In the genomic region with DNA sequence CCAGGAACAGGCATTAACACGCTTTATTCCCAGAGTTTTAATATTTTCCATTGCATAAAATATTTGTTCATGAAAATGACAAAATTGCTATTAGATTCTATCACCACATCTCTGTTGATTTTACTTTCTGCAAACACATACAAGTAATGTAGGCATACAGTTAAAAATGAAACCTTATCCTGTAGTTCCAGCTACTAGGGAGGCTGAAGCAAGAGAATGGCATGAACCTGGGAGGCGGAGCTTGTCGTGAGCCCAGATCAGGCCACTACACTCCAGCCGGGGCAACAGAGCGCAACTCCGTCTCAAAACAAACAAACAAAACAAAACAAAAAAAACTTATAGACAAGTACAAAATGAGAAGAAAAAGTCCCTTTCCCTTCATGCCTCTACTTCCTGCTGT, we compare ENCODE assay signal across 7 cellular contexts. TPM values are rescaled to one million over a fixed set of nuclear protein-coding genes. Genes with fewer than 3 reads are reported as not detected.
DNase-seq lines count a peak whose midpoint lies in the region; ATAC-seq and TF ChIP-seq lines count a peak whose summit lies in the region.
"Not testable (repeated sequence)": the region's sequence is repeated elsewhere in the genome, so short reads cannot be mapped to it uniquely, and the experiment has no call there.
"Had no signal": no experiment of that assay in that cellular context is flagged by ENCODE, and none has a peak within 500 bp of the region (broad histone marks: within the 10 kb centered on the region; RNA-seq: fewer than 3 reads in every experiment).

No MANE protein-coding gene starts in this region.

- not testable (repeated sequence) for TF ChIP-seq POLR2A in IMR-90 (IDR thresholded peaks at IDR 0.05; ENCODE audit: low read depth, low read length); right lobe of liver (IDR thresholded peaks at IDR 0.05)

- in situ Hi-C loops in IMR-90 (cut with MboI; ENCODE audit: low sequenced_read_pairs): not testable (repeated sequence)

- H4K20me1 ChIP-seq in IMR-90 (ENCODE audit: insufficient read depth, low read length): not testable (repeated sequence)

- not testable (repeated sequence) for H3K79me1 ChIP-seq in IMR-90 (ENCODE audit: low read depth in 1 of 2, low read length in 2 of 2)

- TF ChIP-seq CTCF in IMR-90 (conservative IDR thresholded peaks at IDR 0.05; ENCODE audit: low read depth, low read length); RWPE2 (IDR thresholded peaks at IDR 0.05; ENCODE audit: poor library complexity, severe bottlenecking); right lobe of liver (IDR thresholded peaks at IDR 0.05); upper lobe of right lung (IDR thresholded peaks at IDR 0.05): not testable (repeated sequence)

- H4K91ac ChIP-seq in IMR-90 (ENCODE audit: insufficient read depth, low read depth, low read length): not testable (repeated sequence)

- not testable (repeated sequence) for TF ChIP-seq RAD21 in IMR-90 (IDR thresholded peaks at IDR 0.05; ENCODE audit: low read length)

- not testable (repeated sequence) for H2BK20ac ChIP-seq in IMR-90 (ENCODE audit: low read depth, low read length)

- not testable (repeated sequence) for H3K9me3 ChIP-seq in IMR-90 (ENCODE audit: control insufficient read depth, insufficient read depth, low read length); RWPE2 (ENCODE audit: severe bottlenecking); right lobe of liver; upper lobe of right lung

- H3K56ac ChIP-seq in IMR-90 (ENCODE audit: extremely low read depth, insufficient read depth, low read length): not testable (repeated sequence)

- H3K27ac ChIP-seq in IMR-90 (ENCODE audit: insufficient read depth, low read length); RWPE2 (ENCODE audit: poor library complexity, severe bottlenecking); right lobe of liver; upper lobe of right lung: not testable (repeated sequence)

- H3K4me2 ChIP-seq in IMR-90 (ENCODE audit: low read depth, low read length): not testable (repeated sequence)

- not testable (repeated sequence) for H2AK9ac ChIP-seq in IMR-90 (replicated peaks; ENCODE audit: low read depth, low read length, poor library complexity)

- not testable (repeated sequence) for H4K5ac ChIP-seq in IMR-90 (ENCODE audit: low read depth, low read length)

- H3K18ac ChIP-seq in IMR-90 (ENCODE audit: low read depth, low read length): not testable (repeated sequence)

- not testable (repeated sequence) for H2BK15ac ChIP-seq in IMR-90 (ENCODE audit: low read depth, low read length)

- dilution Hi-C loops in IMR-90 (cut with HindIII; ENCODE audit: low sequenced_read_pairs, unreplicated experiment): not testable (repeated sequence)

- POLR2A ChIA-PET in IMR-90 (lab: Charles Lee; ENCODE audit: unreplicated experiment): not testable (repeated sequence)

- no CpG with 5 or more reads among the region's 6 CpGs for WGBS in IMR-90 (ENCODE audit: extremely low coverage in 2 of 2, insufficient read length in 1 of 2), 2 experiments
- no CpG with 5 or more reads among the region's 6 CpGs for WGBS in right lobe of liver (ENCODE audit: insufficient coverage, low coverage, low lambda C conversion rate, missing lambda C conversion rate)

- H3K23ac ChIP-seq in IMR-90 (ENCODE audit: low read depth, low read length): not testable (repeated sequence)

- not testable (repeated sequence) for H2BK5ac ChIP-seq in IMR-90 (ENCODE audit: low read depth, low read length, poor library complexity, severe bottlenecking)

- H3K14ac ChIP-seq in IMR-90 (replicated peaks; ENCODE audit: low read depth, low read length): not testable (repeated sequence)

- H3K27me3 ChIP-seq in IMR-90 (ENCODE audit: control insufficient read depth, insufficient read depth, low read length); RWPE2 (ENCODE audit: insufficient read depth, poor library complexity, severe bottlenecking); right lobe of liver; upper lobe of right lung: not testable (repeated sequence)

- intact Hi-C loops in IMR-90 (cut with micrococcal nuclease); right lobe of liver (cut with DNase I); upper lobe of right lung (cut with DNase I): not testable (repeated sequence)

- H3K9me1 ChIP-seq in IMR-90 (ENCODE audit: insufficient read depth, low read length): not testable (repeated sequence)

- DNase-seq in IMR-90; RWPE2 (ENCODE audit: low spot score); left lobe of liver (ENCODE audit: low spot score); right lobe of liver; upper lobe of right lung: not testable (repeated sequence)

- CTCF ChIA-PET in IMR-90 (lab: Yijun Ruan, JAX): not testable (repeated sequence)

- H3K4ac ChIP-seq in IMR-90 (ENCODE audit: low read depth, low read length): not testable (repeated sequence)

- H4K8ac ChIP-seq in IMR-90 (ENCODE audit: low read depth in 2 of 2, low read length in 2 of 2): not testable (repeated sequence)

- H3K36me3 ChIP-seq in IMR-90 (ENCODE audit: control insufficient read depth, insufficient read depth, low read length); RWPE2 (ENCODE audit: low read depth); right lobe of liver; upper lobe of right lung: not testable (repeated sequence)

- H3K4me1 ChIP-seq in IMR-90 (ENCODE audit: control insufficient read depth, insufficient read depth, low read length); RWPE2 (ENCODE audit: insufficient read depth, poor library complexity, severe bottlenecking); right lobe of liver; upper lobe of right lung: not testable (repeated sequence)

- peak; percentile 82 for ATAC-seq in IMR-90 (ENCODE audit: low read depth)
- peak; percentile 38; the same call in 1 of the 3 replicates for ATAC-seq in RWPE2 (ENCODE audit: low read depth)
- peak; percentile 66 for ATAC-seq in left lobe of liver
- peak; percentile 32 to 79 (median 44) for ATAC-seq in right lobe of liver
- ATAC-seq in upper lobe of right lung: peak; percentile 52

- not testable (repeated sequence) for H3K4me3 ChIP-seq in IMR-90 (ENCODE audit: insufficient read depth, low read depth, low read length); RWPE2 (ENCODE audit: severe bottlenecking); right lobe of liver; upper lobe of right lung

- not testable (repeated sequence) for H2AK5ac ChIP-seq in IMR-90 (ENCODE audit: low read depth, low read length)

- H2AFZ ChIP-seq in IMR-90 (replicated peaks; ENCODE audit: low read length, poor library complexity): not testable (repeated sequence)

- not testable (repeated sequence) for H3K9ac ChIP-seq in IMR-90 (ENCODE audit: low read depth, low read length)

- not testable (repeated sequence) for H2BK120ac ChIP-seq in IMR-90 (ENCODE audit: low read depth, low read length)

- not testable (repeated sequence) for BruUV-seq in IMR-90 (replicated peaks; lab: Mats Ljungman, UMichigan)

RNA-seq across cellular contexts. Expression of a gene that starts 38.0 kb away (rescaled TPM):
- total RNA-seq in IMR-90 (2012; rRNA removed) (4.4 and 12.7 TPM in 2 replicates), left lobe of liver (not detected), right lobe of liver (1 to 10 TPM in 1 of 6 experiments, under 1 TPM in 3, not detected in 2; 0.22 to 1.0 (median 0.34) TPM), upper lobe of right lung (3.1 TPM)
- polyA plus RNA-seq in IMR-90 (2012; rRNA removed): 0.44 and 0.99 TPM in 2 replicates
- polyA plus RNA-seq in IMR-90 (2012; cell fraction: cytosol; rRNA removed): 1.6 and 2.0 TPM in 2 replicates
- polyA plus RNA-seq in IMR-90 (2012; cell fraction: nucleus; rRNA removed; ENCODE audit: low replicate concordance): 4.4 and 16.1 TPM in 2 replicates
- total RNA-seq: CD4-positive, CD25-positive, alpha-beta regulatory T cell; G401 had no signal
